In genomic region chr13:90184355-90184754, GRCh38 we compare ENCODE assay signal across 35 cellular contexts.
DNase-seq lines count a peak whose midpoint lies in the region; ATAC-seq, FAIRE-seq and TF ChIP-seq lines count a peak whose summit lies in the region.
"Had no signal": no experiment of that assay in that cellular context is flagged by ENCODE, and none has a peak within 500 bp of the region (broad histone marks: within the 10 kb centered on the region; RNA-seq: fewer than 3 reads in every experiment).

No MANE protein-coding gene starts in this region.

- FAIRE-seq in H54 (lab: Jason Lieb, UNC) (peak; percentile 27), small intestine (lab: Jason Lieb, UNC) (no peak)
- FAIRE-seq: A204.1, A549, D721Med had no signal

- H3K27me3 ChIP-seq in small intestine (ENCODE audit: control insufficient read depth in 2 of 2, insufficient read depth in 2 of 2, low read length in 2 of 2) (no peaks in the 10 kb centered on the region), colonic mucosa (no peaks in the 10 kb centered on the region), prostate gland (replicated peaks; ENCODE audit: insufficient read depth) (no peaks in the 10 kb centered on the region)
- H3K27me3 ChIP-seq: BE2C; BLaER1; BLaER1 treated with 17β-estradiol and CSF1 and Interleukin-3, amounts not matched to agents 10 nM and 100 nM had no signal

- 13 to 55% (median 22%) methylated on average over 1 of the region's 1 CpG for WGBS in small intestine, 3 donors
- 45% methylated on average over 1 of the region's 1 CpG for WGBS in prostate gland

- no peak overlapping the region for H3K27ac ChIP-seq in small intestine (ENCODE audit: low read depth in 1 of 2, low read length in 1 of 2)
- no peak overlapping the region for H3K27ac ChIP-seq in colonic mucosa
- H3K27ac ChIP-seq in prostate gland, result no peak overlapping the region
- H3K27ac ChIP-seq: 22Rv1; A549; BLaER1; BLaER1 treated with 17β-estradiol and CSF1 and Interleukin-3, amounts not matched to agents 10 nM and 100 nM; C4-2B had no signal

- TF ChIP-seq CTCF in mucosa of descending colon (IDR thresholded peaks at IDR 0.05) (no peak), colonic mucosa (IDR thresholded peaks at IDR 0.05) (no peak), prostate gland (IDR thresholded peaks at IDR 0.05) (no peak)

- no peaks in the 10 kb centered on the region for H3K36me3 ChIP-seq in mucosa of descending colon (ENCODE audit: low read depth)
- H3K36me3 ChIP-seq in small intestine (ENCODE audit: control insufficient read depth in 2 of 2, insufficient read depth in 2 of 2, low read length in 2 of 2), result no peaks in the 10 kb centered on the region
- no peaks in the 10 kb centered on the region for H3K36me3 ChIP-seq in colonic mucosa
- H3K36me3 ChIP-seq in prostate gland, result no peaks in the 10 kb centered on the region
- H3K36me3 ChIP-seq: BE2C; BLaER1; BLaER1 treated with 17β-estradiol and CSF1 and Interleukin-3, amounts not matched to agents 10 nM and 100 nM had no signal

- intact Hi-C loops in left colon (cut with DNase I, micrococcal nuclease) (no loop called here), mucosa of descending colon (cut with DNase I, micrococcal nuclease) (no loop called here), colonic mucosa (cut with DNase I) (no loop called here), prostate gland (cut with DNase I) (no loop called here)

- H3K4me1 ChIP-seq in mucosa of descending colon (ENCODE audit: low read depth), result no peaks in the 10 kb centered on the region
- no peaks in the 10 kb centered on the region for H3K4me1 ChIP-seq in small intestine (ENCODE audit: control insufficient read depth in 2 of 2, insufficient read depth in 1 of 2, low read depth in 1 of 2, low read length in 1 of 2)
- H3K4me1 ChIP-seq in colonic mucosa, result no peaks in the 10 kb centered on the region
- H3K4me1 ChIP-seq in prostate gland (replicated peaks), result no peaks in the 10 kb centered on the region
- H3K4me1 ChIP-seq: A549; BE2C; BLaER1; BLaER1 treated with 17β-estradiol and CSF1 and Interleukin-3, amounts not matched to agents 10 nM and 100 nM had no signal

- H3K4me3 ChIP-seq in mucosa of descending colon (no peak overlapping the region), small intestine (ENCODE audit: low read depth in 1 of 2, low read length in 2 of 2) (no peak overlapping the region), colonic mucosa (no peak overlapping the region), prostate gland (no peak overlapping the region)
- H3K4me3 ChIP-seq: A549; BLaER1; BLaER1 treated with 17β-estradiol and CSF1 and Interleukin-3, amounts not matched to agents 10 nM and 100 nM had no signal

- TF ChIP-seq POLR2A in H54 (IDR thresholded peaks at IDR 0.05; ENCODE audit: low read depth, low read length) (no peak), prostate gland (IDR thresholded peaks at IDR 0.05) (no peak)

- H3K9me3 ChIP-seq in mucosa of descending colon (no peaks in the 10 kb centered on the region), small intestine (ENCODE audit: control insufficient read depth, low read depth) (no peaks in the 10 kb centered on the region), colonic mucosa (no peaks in the 10 kb centered on the region), prostate gland (no peaks in the 10 kb centered on the region)
- H3K9me3 ChIP-seq: A549; BE2C; BLaER1; BLaER1 treated with 17β-estradiol and CSF1 and Interleukin-3, amounts not matched to agents 10 nM and 100 nM; Caco-2 had no signal

- DNase-seq in H54 (ENCODE audit: insufficient read length, low spot score), result no peak
- DNase-seq in left colon, result no peak
- no peak for DNase-seq in mucosa of descending colon
- DNase-seq in small intestine, result peak; percentile 26
- DNase-seq in colonic mucosa, result no peak
- DNase-seq in prostate gland (ENCODE audit: low spot score), result no peak
- DNase-seq in NAMALWA (ENCODE audit: low spot score), result no peak
- DNase-seq: 8988T; ACHN; AML-193; BE2C; C1 segment of cervical spinal cord; Caco-2; Calu3; CD4-positive, alpha-beta memory T cell; CD4-positive, alpha-beta T cell; CD4-positive, CD25-positive, alpha-beta regulatory T cell; CD8-positive, alpha-beta memory T cell; CD8-positive, alpha-beta T cell; COR-L47; DMS 273 treated with DMSO at 0.1 percent for 48 hours; DMS153; DMS53; DMS79; DMS79 treated with DMSO at 0.1 percent for 48 hours; DND-41; EL had no signal

- ATAC-seq in left colon (peak; percentile 82), mucosa of descending colon (peak; percentile 65), HG02973 (IDR thresholded peaks at IDR 0.05; ENCODE audit: unreplicated experiment) (no peak)
- ATAC-seq: A549; CD8-positive, alpha-beta T cell had no signal

- no peak overlapping the region for H3K9ac ChIP-seq in colonic mucosa (ENCODE audit: low read depth in 2 of 2, low read length in 2 of 2)
- H3K9ac ChIP-seq: BLaER1; BLaER1 treated with 17β-estradiol and CSF1 and Interleukin-3, amounts not matched to agents 10 nM and 100 nM had no signal
